Comparison of ENCODE assay signal across 28 cellular contexts in genomic region chr17:67666028-67666427, GRCh38.
"Had no signal": no experiment of that assay in that cellular context is flagged by ENCODE, and none has a peak within 500 bp of the region (broad histone marks: within the 10 kb centered on the region; RNA-seq: fewer than 3 reads in every experiment).

No MANE protein-coding gene starts in this region.

- H3K27ac ChIP-seq: epithelial cell of prostate, gastrocnemius medialis, hepatocyte, ovary, psoas muscle, skin epidermis, spleen, thoracic aorta, tibial nerve, upper lobe of left lung, uterus had no signal

- H3K4me3 Mint-ChIP-seq: endodermal cell; memory B cell; natural killer cell; stimulated activated naive B cell treated with anti-CD40 and anti-IgM and Interleukin-4, amounts not matched to agents 10 μg/mL and 1 μg/mL and 100 μg/mL, for 72 hours; stimulated activated naive CD8-positive, alpha-beta T cell treated with anti-CD3 and anti-CD28 coated beads, Interleukin-15, Interleukin-2, amounts not matched to agents 100 ng/mL and 50 ng/mL, for 24 hours had no signal

- DNase-seq: dorsolateral prefrontal cortex; effector CD4-positive, alpha-beta T cell; endodermal cell; foreskin fibroblast; gastrocnemius medialis; head of caudate nucleus; kidney; natural killer cell; occipital lobe; ovary; posterior cingulate gyrus; psoas muscle; right cardiac atrium; spleen; stimulated activated CD4-positive, alpha-beta T cell treated with anti-CD3 and anti-CD28 coated beads, Interleukin-4, amount 100 ng/mL, for 4 hours; stimulated activated naive B cell treated with anti-CD40 and anti-IgM and Interleukin-4, amounts not matched to agents 10 μg/mL and 1 μg/mL and 100 μg/mL, for 72 hours; upper lobe of left lung; uterus had no signal

- H3K4me1 ChIP-seq: gastrocnemius medialis, psoas muscle, upper lobe of left lung, uterus had no signal

- H3K4me3 ChIP-seq: dorsolateral prefrontal cortex, gastrocnemius medialis, hepatocyte, lung, ovary, psoas muscle, skin epidermis, spleen, thoracic aorta, tibial nerve, upper lobe of left lung, uterus had no signal

- H3K9me3 ChIP-seq: gastrocnemius medialis, ovary, psoas muscle, thoracic aorta, tibial nerve, upper lobe of left lung, uterus had no signal

- H3K27me3 Mint-ChIP-seq: memory B cell; stimulated activated naive B cell treated with anti-CD40 and anti-IgM and Interleukin-4, amounts not matched to agents 10 μg/mL and 1 μg/mL and 100 μg/mL, for 72 hours; stimulated activated naive CD8-positive, alpha-beta T cell treated with anti-CD3 and anti-CD28 coated beads, Interleukin-15, Interleukin-2, amounts not matched to agents 100 ng/mL and 50 ng/mL, for 24 hours had no signal

- H3K27me3 ChIP-seq: dorsolateral prefrontal cortex, gastrocnemius medialis, hepatocyte, ovary, spleen, tibial nerve, upper lobe of left lung, uterus had no signal

- H3K4me1 Mint-ChIP-seq: endodermal cell, memory B cell had no signal

- H3K36me3 ChIP-seq: gastrocnemius medialis, ovary, thoracic aorta, uterus had no signal

- H3K27ac Mint-ChIP-seq: endodermal cell; memory B cell; stimulated activated naive B cell treated with anti-CD40 and anti-IgM and Interleukin-4, amounts not matched to agents 10 μg/mL and 1 μg/mL and 100 μg/mL, for 72 hours had no signal

- H3K36me3 Mint-ChIP-seq: natural killer cell had no signal

- ATAC-seq: esophagus mucosa; gastrocnemius medialis; left lobe of liver; natural killer cell; psoas muscle; right cardiac atrium; stimulated activated naive B cell treated with anti-CD40 and anti-IgM and Interleukin-4, amounts not matched to agents 10 μg/mL and 1 μg/mL and 100 μg/mL, for 72 hours had no signal

- H3K9me3 Mint-ChIP-seq: natural killer cell; stimulated activated naive CD8-positive, alpha-beta T cell treated with anti-CD3 and anti-CD28 coated beads, Interleukin-15, Interleukin-2, amounts not matched to agents 100 ng/mL and 50 ng/mL, for 24 hours had no signal
